ENCODE assay signal across 20 cellular contexts in genomic region chr3:106257172-106257571, GRCh38.
DNase-seq lines count a peak whose midpoint lies in the region; ATAC-seq, FAIRE-seq and TF ChIP-seq lines count a peak whose summit lies in the region.
"Had no signal": no experiment of that assay in that cellular context is flagged by ENCODE, and none has a peak within 500 bp of the region (broad histone marks: within the 10 kb centered on the region; RNA-seq: fewer than 3 reads in every experiment).

No MANE protein-coding gene starts in this region.

- FAIRE-seq in GM12892 (lab: Jason Lieb, UNC), result peak; percentile 92
- FAIRE-seq: HTR-8/SVneo had no signal

- no peak for ATAC-seq in memory B cell (ENCODE audit: low read depth)

- no peak for TF ChIP-seq CTCF in NB4 (IDR thresholded peaks at IDR 0.05; ENCODE audit: low read depth, low read length)

- H3K4me1 Mint-ChIP-seq in memory B cell, result peaks cover 26% of the 10 kb centered on the region
- peaks cover 7% of the 10 kb centered on the region for H3K4me1 Mint-ChIP-seq in T-helper 2 cell treated with Interferon-gamma antibody and Interleukin-4, amounts not matched to agents 5 μg/mL and 100 μg/mL, for 36 hours (ENCODE audit: low read depth)

- H3K36me3 Mint-ChIP-seq in memory B cell, result peaks cover 11% of the 10 kb centered on the region
- peaks cover 3% of the 10 kb centered on the region for H3K36me3 Mint-ChIP-seq in T-helper 2 cell treated with Interferon-gamma antibody and Interleukin-4, amounts not matched to agents 5 μg/mL and 100 μg/mL, for 36 hours (ENCODE audit: low read depth)

- no peak for TF ChIP-seq POLR2A in GM12892 (IDR thresholded peaks at IDR 0.05; ENCODE audit: low read depth, low read length)
- no peak for TF ChIP-seq POLR2A in NB4 (IDR thresholded peaks at IDR 0.05; ENCODE audit: extremely low read depth, insufficient read length)

- H3K4me3 ChIP-seq in GM08714 (ENCODE audit: low read length) (peak overlapping the region; percentile 75; the same call in 1 of the 2 replicates), NB4 (ENCODE audit: low read depth, low read length) (peak overlapping the region; percentile 36)

- H3K27me3 Mint-ChIP-seq in memory B cell, result no peaks in the 10 kb centered on the region
- H3K27me3 Mint-ChIP-seq in T-helper 2 cell treated with Interferon-gamma antibody and Interleukin-4, amounts not matched to agents 5 μg/mL and 100 μg/mL, for 36 hours (ENCODE audit: low read depth), result no peaks in the 10 kb centered on the region

- H3K9me3 Mint-ChIP-seq in memory B cell, result peaks cover 2% of the 10 kb centered on the region
- peaks cover 20% of the 10 kb centered on the region for H3K9me3 Mint-ChIP-seq in T-helper 2 cell treated with Interferon-gamma antibody and Interleukin-4, amounts not matched to agents 5 μg/mL and 100 μg/mL, for 36 hours
- H3K9me3 Mint-ChIP-seq: HFFc6 had no signal

- peak overlapping the region; percentile 94 for H3K4me3 Mint-ChIP-seq in memory B cell
- H3K4me3 Mint-ChIP-seq in T-helper 2 cell treated with Interferon-gamma antibody and Interleukin-4, amounts not matched to agents 5 μg/mL and 100 μg/mL, for 36 hours, result no peak overlapping the region
- H3K4me3 Mint-ChIP-seq: HFFc6 had no signal

- no peak for DNase-seq in GM12892 (ENCODE audit: insufficient read length)
- no peak for DNase-seq in NB4 (ENCODE audit: low read depth)
- DNase-seq in memory B cell (ENCODE audit: low spot score in 2 of 2), result no peak
- no peak for DNase-seq in NCI-H1417 treated with DMSO at 0.1 percent for 48 hours (lab: John Stamatoyannopoulos, UW)
- DNase-seq in globus pallidus (ENCODE audit: low spot score), result no peak
- DNase-seq in T-helper 2 cell treated with Interferon-gamma antibody and Interleukin-4, amounts not matched to agents 5 μg/mL and 100 μg/mL, for 36 hours (ENCODE audit: low spot score), result no peak
- DNase-seq: DMS79, H7, HFFc6, IMR-90, Kasumi-1, MM.1S, NCI-H1105, NCI-H1694, NCI-H2107, NCI-H510A treated with DMSO at 0.1 percent for 48 hours, NCI-H82, T-helper 2 cell had no signal

- peak overlapping the region; percentile 93 for H3K27ac Mint-ChIP-seq in memory B cell
- no peak overlapping the region for H3K27ac Mint-ChIP-seq in T-helper 2 cell treated with Interferon-gamma antibody and Interleukin-4, amounts not matched to agents 5 μg/mL and 100 μg/mL, for 36 hours
- H3K27ac Mint-ChIP-seq: HFFc6 had no signal
